ENCODE assay signal across 6 cellular contexts in genomic region chr9:89695979-89696378, GRCh38.
DNase-seq lines count a peak whose midpoint lies in the region; ATAC-seq and TF ChIP-seq lines count a peak whose summit lies in the region.
"Not testable (repeated sequence)": the region's sequence is repeated elsewhere in the genome, so short reads cannot be mapped to it uniquely, and the experiment has no call there.

No MANE protein-coding gene starts in this region.

- TF ChIP-seq RAD21 in liver (IDR thresholded peaks at IDR 0.05) = peak in 1 of 2 donors; percentile 16

- not testable (repeated sequence) for H2AFZ ChIP-seq in GM23338; neural progenitor cell (replicated peaks)

- peaks cover 15% of the 10 kb centered on the region for H3K27me3 Mint-ChIP-seq in GM23338 (ENCODE audit: insufficient read depth, low read depth, poor library complexity)
- H3K27me3 Mint-ChIP-seq in brain = peaks cover 19% of the 10 kb centered on the region
- H3K27me3 Mint-ChIP-seq in neural progenitor cell (ENCODE audit: insufficient read depth, low read depth) = peaks cover 26% of the 10 kb centered on the region

- not testable (repeated sequence) for H4K20me1 ChIP-seq in GM23338 (replicated peaks; ENCODE audit: insufficient read depth); neural progenitor cell (ENCODE audit: low read depth)

- peak overlapping the region; percentile 81; the same call in 1 of the 2 replicates for H3K27ac Mint-ChIP-seq in GM23338
- peak overlapping the region; percentile 60 to 95 (median 90) for H3K27ac Mint-ChIP-seq in brain
- H3K27ac Mint-ChIP-seq in neural progenitor cell = not testable (repeated sequence)

- H3K36me3 Mint-ChIP-seq in GM23338 (ENCODE audit: low read depth); brain; neural progenitor cell: not testable (repeated sequence)

- H3K4me1 Mint-ChIP-seq in GM23338 = peaks cover 38% of the 10 kb centered on the region
- H3K4me1 Mint-ChIP-seq in brain = peaks cover 59% of the 10 kb centered on the region
- H3K4me1 Mint-ChIP-seq in neural progenitor cell = peaks cover 30% of the 10 kb centered on the region

- TF ChIP-seq CTCF in GM23338 (conservative IDR thresholded peaks at IDR 0.05; ENCODE audit: low read depth in 2 of 2); brain (conservative IDR thresholded peaks at IDR 0.05); liver (IDR thresholded peaks at IDR 0.05; ENCODE audit: low read depth, low read length, missing input control); neural progenitor cell (IDR thresholded peaks at IDR 0.05): not testable (repeated sequence)

- DNase-seq in GM23338 (ENCODE audit: low spot score); neural progenitor cell (ENCODE audit: low spot score): not testable (repeated sequence)

- WGBS in HUES64 = 88% methylated on average over 6 of the region's 6 CpGs
- WGBS in liver = 56% methylated on average over 6 of the region's 6 CpGs

- H3K4me1 ChIP-seq in GM23338 (ENCODE audit: insufficient read depth) (peaks cover 23% of the 10 kb centered on the region), HUES64 (ENCODE audit: insufficient read depth, low read length) (peaks cover 22% of the 10 kb centered on the region), iPS-18a (ENCODE audit: control insufficient read depth, low read depth, low read length) (peaks cover 30% of the 10 kb centered on the region), liver (ENCODE audit: control insufficient read depth in 4 of 4, insufficient read depth in 4 of 4, low read length in 3 of 4) (peaks cover 16 to 48% (median 41%) of the 10 kb centered on the region in 4 donors), neural progenitor cell (peaks cover 14% of the 10 kb centered on the region)

- H3K9me2 ChIP-seq in GM23338 (ENCODE audit: insufficient read depth) = not testable (repeated sequence)

- not testable (repeated sequence) for H3K9me3 ChIP-seq in HUES64 (ENCODE audit: insufficient read depth, low read depth, low read length); iPS-18a (ENCODE audit: control insufficient read depth, low read depth, low read length); liver (ENCODE audit: control insufficient read depth in 4 of 4, low read length in 3 of 4); neural progenitor cell (ENCODE audit: low read depth)

- ATAC-seq in GM23338 = not testable (repeated sequence)

- H3K4me3 ChIP-seq in GM23338; liver (ENCODE audit: low read depth in 1 of 3, low read length in 3 of 3); neural progenitor cell: not testable (repeated sequence)
- H3K4me3 ChIP-seq in HUES64 (ENCODE audit: low read length) = peak overlapping the region; percentile 8; the same call in 1 of the 2 replicates
- H3K4me3 ChIP-seq in iPS-18a (ENCODE audit: low read length) = peak overlapping the region; percentile 26

- H3K36me3 ChIP-seq in GM23338 (ENCODE audit: insufficient read depth); HUES64 (ENCODE audit: insufficient read depth, low read length); iPS-18a (ENCODE audit: control insufficient read depth, low read depth, low read length); liver (ENCODE audit: control insufficient read depth in 4 of 4, insufficient read depth in 3 of 4, low read depth in 1 of 4, low read length in 3 of 4); neural progenitor cell: not testable (repeated sequence)

- H3K27me3 ChIP-seq in GM23338 (ENCODE audit: insufficient read depth); HUES64 (ENCODE audit: insufficient read depth, low read length); iPS-18a (ENCODE audit: control insufficient read depth, insufficient read depth, low read length); liver (ENCODE audit: control insufficient read depth in 4 of 4, insufficient read depth in 4 of 4, low read length in 3 of 4); neural progenitor cell: not testable (repeated sequence)

- not testable (repeated sequence) for H3F3A ChIP-seq in GM23338 (replicated peaks; ENCODE audit: low read depth); neural progenitor cell (ENCODE audit: low read depth)

- H3K9ac ChIP-seq in HUES64 (ENCODE audit: low read depth, low read length); iPS-18a (ENCODE audit: low read length); liver (ENCODE audit: low read depth in 1 of 2, low read length in 2 of 2); neural progenitor cell: not testable (repeated sequence)

- H3K4me2 ChIP-seq in GM23338 = peak overlapping the region; percentile 31; the same call in 1 of the 2 replicates
- H3K4me2 ChIP-seq in neural progenitor cell = peak overlapping the region; percentile 62

- not testable (repeated sequence) for H3K27ac ChIP-seq in GM23338 (ENCODE audit: low read depth); iPS-18a (ENCODE audit: low read length); neural progenitor cell
- peak overlapping the region; percentile 8; the same call in 1 of the 2 replicates for H3K27ac ChIP-seq in HUES64 (ENCODE audit: low read depth, low read length)
- peak overlapping the region in 1 of 2 donors; percentile 71 for H3K27ac ChIP-seq in liver (ENCODE audit: low read depth in 1 of 2, low read length in 2 of 2)

- H3K79me2 ChIP-seq in GM23338 (replicated peaks; ENCODE audit: insufficient read depth); neural progenitor cell (ENCODE audit: low read depth): not testable (repeated sequence)

- H3K9me3 Mint-ChIP-seq in GM23338, brain, neural progenitor cell: not testable (repeated sequence)

- H3K4me3 Mint-ChIP-seq in GM23338 = peak overlapping the region; percentile 41; the same call in 2 of the 3 replicates
- H3K4me3 Mint-ChIP-seq in brain = peak overlapping the region in 3 of 5 experiments; percentile 17 to 70 (median 60)
- not testable (repeated sequence) for H3K4me3 Mint-ChIP-seq in neural progenitor cell

TF ChIP-seq in liver, 16 proteins besides CTCF, POLR2A, EP300 and RAD21:
- TF ChIP-seq RXRA (IDR thresholded peaks at IDR 0.05) (peak; percentile 20 to 58), HNF4A (conservative IDR thresholded peaks at IDR 0.05) (peak in 1 of 2 donors; percentile 44), SP1 (IDR thresholded peaks at IDR 0.05) (peak; percentile 21)
